Comparison of ENCODE assay signal across 9 cellular contexts in genomic region chr15:100880139-100880896, GRCh38. TPM values are rescaled to one million over a fixed set of nuclear protein-coding genes. Genes with fewer than 3 reads are reported as not detected.
A peak's percentile ranks its signal among the peaks of the same experiment; 100 is the strongest.
DNase-seq lines count a peak whose midpoint lies in the region; ATAC-seq, FAIRE-seq and TF ChIP-seq lines count a peak whose summit lies in the region.
"Had no signal": no experiment of that assay in that cellular context is flagged by ENCODE, and none has a peak within 500 bp of the region (broad histone marks: within the 10 kb centered on the region; RNA-seq: fewer than 3 reads in every experiment).

No MANE protein-coding gene starts in this region.

- H3K9me3 ChIP-seq in astrocyte (ENCODE audit: insufficient read depth, low read depth, low read length) (no peaks in the 10 kb centered on the region), iPS-20b (ENCODE audit: insufficient read depth, low read depth, low read length) (no peaks in the 10 kb centered on the region)

- peak overlapping the region; percentile 66 for H2AFZ ChIP-seq in astrocyte (ENCODE audit: low read depth, low read length)

- H3K4me3 ChIP-seq in astrocyte (ENCODE audit: insufficient read depth, low read depth, low read length) = peak overlapping the region; percentile 50
- H3K4me3 ChIP-seq in iPS-20b (ENCODE audit: low read length) = peak overlapping the region; percentile 71

- H3K36me3 ChIP-seq in astrocyte (ENCODE audit: insufficient read depth, low read length) = no peaks in the 10 kb centered on the region
- no peaks in the 10 kb centered on the region for H3K36me3 ChIP-seq in iPS-20b (ENCODE audit: insufficient read depth, low read depth, low read length)

- peak overlapping the region; percentile 72 for H3K9ac ChIP-seq in astrocyte (ENCODE audit: low read length)
- H3K9ac ChIP-seq in iPS-20b (ENCODE audit: low read depth, low read length) = no peak overlapping the region

- peak; percentile 5 for ATAC-seq in HG03095 (IDR thresholded peaks at IDR 0.05; ENCODE audit: unreplicated experiment)
- ATAC-seq in stimulated activated memory B cell treated with anti-CD40 and anti-IgM and Interleukin-4, amounts not matched to agents 10 μg/mL and 1 μg/mL and 100 μg/mL, for 72 hours = no peak
- no peak for ATAC-seq in GM21529 (IDR thresholded peaks at IDR 0.05; ENCODE audit: unreplicated experiment)

- no peak overlapping the region for H3K27ac Mint-ChIP-seq in astrocyte (ENCODE audit: unreplicated experiment)
- no peak overlapping the region for H3K27ac Mint-ChIP-seq in stimulated activated memory B cell treated with anti-CD40 and anti-IgM and Interleukin-4, amounts not matched to agents 10 μg/mL and 1 μg/mL and 100 μg/mL, for 72 hours

- H3K27ac ChIP-seq in astrocyte (ENCODE audit: low read depth, low read length) (no peak overlapping the region), iPS-20b (ENCODE audit: low read length) (no peak overlapping the region), caudate nucleus (ENCODE audit: low read depth, low read length) (no peak overlapping the region)

- peaks cover 78% of the 10 kb centered on the region for H3K27me3 Mint-ChIP-seq in astrocyte (ENCODE audit: low read depth, unreplicated experiment)
- peaks cover 74% of the 10 kb centered on the region for H3K27me3 Mint-ChIP-seq in stimulated activated memory B cell treated with anti-CD40 and anti-IgM and Interleukin-4, amounts not matched to agents 10 μg/mL and 1 μg/mL and 100 μg/mL, for 72 hours

- no peak for TF ChIP-seq CTCF in astrocyte (IDR thresholded peaks at IDR 0.05; ENCODE audit: insufficient read depth, low read depth, low read length)

- H3K9me3 Mint-ChIP-seq in astrocyte (ENCODE audit: unreplicated experiment) = no peaks in the 10 kb centered on the region
- H3K9me3 Mint-ChIP-seq in stimulated activated memory B cell treated with anti-CD40 and anti-IgM and Interleukin-4, amounts not matched to agents 10 μg/mL and 1 μg/mL and 100 μg/mL, for 72 hours = no peaks in the 10 kb centered on the region

- H3K79me2 ChIP-seq in astrocyte (ENCODE audit: insufficient read depth, low read length) = peaks cover 13% of the 10 kb centered on the region

- H3K4me1 ChIP-seq in astrocyte (ENCODE audit: insufficient read depth, low read length) (peaks cover 6% of the 10 kb centered on the region), iPS-20b (ENCODE audit: insufficient read depth, low read length) (no peaks in the 10 kb centered on the region; the same call in 1 of the 2 replicates)

- no peak for FAIRE-seq in astrocyte (lab: Jason Lieb, UNC)
- FAIRE-seq in urothelium cell line (lab: Jason Lieb, UNC) = no peak

- DNase-seq in astrocyte (ENCODE audit: low read depth) = peak; percentile 35
- no peak for DNase-seq in caudate nucleus (lab: John Stamatoyannopoulos, UW)
- DNase-seq in stimulated activated CD4-positive, alpha-beta T cell treated with anti-CD3 and anti-CD28 coated beads, Interleukin-2, amount 100 ng/mL, for 48 hours = no peak
- no peak for DNase-seq in urothelium cell line (ENCODE audit: low spot score)
- DNase-seq: NCI-H1436 had no signal

- peaks cover 23% of the 10 kb centered on the region for H3K27me3 ChIP-seq in astrocyte (ENCODE audit: insufficient read depth, low read length)
- peaks cover 98% of the 10 kb centered on the region for H3K27me3 ChIP-seq in iPS-20b (ENCODE audit: insufficient read depth, low read length)

- no peaks in the 10 kb centered on the region for H3K36me3 Mint-ChIP-seq in astrocyte (ENCODE audit: low read depth, unreplicated experiment)
- H3K36me3 Mint-ChIP-seq in stimulated activated memory B cell treated with anti-CD40 and anti-IgM and Interleukin-4, amounts not matched to agents 10 μg/mL and 1 μg/mL and 100 μg/mL, for 72 hours = no peaks in the 10 kb centered on the region

- peaks cover 5% of the 10 kb centered on the region for H4K20me1 ChIP-seq in astrocyte (ENCODE audit: insufficient read depth, low read length)

- peak overlapping the region; percentile 85 for H3K4me2 ChIP-seq in astrocyte (ENCODE audit: low read length)

- H3K4me1 Mint-ChIP-seq in astrocyte (ENCODE audit: low read depth, unreplicated experiment) = no peaks in the 10 kb centered on the region
- H3K4me1 Mint-ChIP-seq in stimulated activated memory B cell treated with anti-CD40 and anti-IgM and Interleukin-4, amounts not matched to agents 10 μg/mL and 1 μg/mL and 100 μg/mL, for 72 hours = peaks cover 8% of the 10 kb centered on the region

- peak overlapping the region; percentile 68 for H3K4me3 Mint-ChIP-seq in astrocyte (ENCODE audit: unreplicated experiment)
- peak overlapping the region; percentile 32 for H3K4me3 Mint-ChIP-seq in stimulated activated memory B cell treated with anti-CD40 and anti-IgM and Interleukin-4, amounts not matched to agents 10 μg/mL and 1 μg/mL and 100 μg/mL, for 72 hours

RNA-seq across cellular contexts. Expression of gene ALDH1A3, which starts 0.7 kb away (rescaled TPM):
- total RNA-seq in astrocyte = 0.55 and 0.95 TPM in 2 replicates

RNA-seq across cellular contexts. Expression of gene LRRK1, which starts 38.8 kb away (rescaled TPM):
- 0.41 and 0.65 TPM in 2 replicates for total RNA-seq in astrocyte
